ENCODE assay signal across 7 cellular contexts in genomic region chr2:172084484-172084733, GRCh38. TPM values are rescaled to one million over a fixed set of nuclear protein-coding genes. Genes with fewer than 3 reads are reported as not detected.
DNase-seq lines count a peak whose midpoint lies in the region; ATAC-seq and TF ChIP-seq lines count a peak whose summit lies in the region.

No MANE protein-coding gene starts in this region.

- no peaks in the 10 kb centered on the region for H3K27me3 Mint-ChIP-seq in osteocyte (ENCODE audit: unreplicated experiment)

- H3K27ac Mint-ChIP-seq in osteocyte (ENCODE audit: unreplicated experiment) = peak overlapping the region; percentile 100

- H3K27me3 ChIP-seq in IMR-90 (ENCODE audit: control insufficient read depth, insufficient read depth, low read length) (peaks cover 81% of the 10 kb centered on the region), mammary epithelial cell (ENCODE audit: insufficient read depth, low read length) (peaks cover 18% of the 10 kb centered on the region)

- H3K23ac ChIP-seq in IMR-90 (ENCODE audit: low read depth, low read length) = no peak overlapping the region

- BruUV-seq in IMR-90 (replicated peaks; lab: Mats Ljungman, UMichigan) (no TSS peak), mammary epithelial cell (replicated peaks; lab: Mats Ljungman, UMichigan) (no TSS peak)

- H3K4me2 ChIP-seq in IMR-90 (ENCODE audit: low read depth, low read length) (peak overlapping the region; percentile 73), mammary epithelial cell (ENCODE audit: insufficient read depth, low read depth, low read length) (peak overlapping the region; percentile 94)

- no peak overlapping the region for H4K5ac ChIP-seq in IMR-90 (ENCODE audit: low read depth, low read length)

- no CpG with 5 or more reads among the region's 15 CpGs for WGBS in IMR-90 (ENCODE audit: extremely low coverage in 2 of 2, insufficient read length in 1 of 2), 2 experiments
- no CpG with 5 or more reads among the region's 15 CpGs for WGBS in mammary epithelial cell (ENCODE audit: low coverage, missing lambda C conversion rate)

- H2AFZ ChIP-seq in IMR-90 (replicated peaks; ENCODE audit: low read length, poor library complexity) (peak overlapping the region; percentile 89), mammary epithelial cell (ENCODE audit: low read depth, low read length) (peak overlapping the region; percentile 91)

- no peak overlapping the region for H4K91ac ChIP-seq in IMR-90 (ENCODE audit: insufficient read depth, low read depth, low read length)

- H2BK20ac ChIP-seq in IMR-90 (ENCODE audit: low read depth, low read length) = no peak overlapping the region

- ATAC-seq in GM19023 (IDR thresholded peaks at IDR 0.05; ENCODE audit: unreplicated experiment) (peak; percentile 6), IMR-90 (ENCODE audit: low read depth) (no peak), GM18519 (IDR thresholded peaks at IDR 0.05; ENCODE audit: low FRiP score, unreplicated experiment) (no peak)

- POLR2A ChIA-PET in IMR-90 (lab: Charles Lee; ENCODE audit: unreplicated experiment) = interaction anchor here (0.5 kb wide), 1 partner anchor 38 kb away, joined by 11 read pairs; no protein-coding TSS in a partner anchor

- peaks cover 39% of the 10 kb centered on the region for H3K4me1 Mint-ChIP-seq in osteocyte (ENCODE audit: unreplicated experiment)

- no peaks in the 10 kb centered on the region for H3K9me3 Mint-ChIP-seq in osteocyte (ENCODE audit: unreplicated experiment)

- H3K56ac ChIP-seq in IMR-90 (ENCODE audit: extremely low read depth, insufficient read depth, low read length) = no peak overlapping the region

- intact Hi-C loops in IMR-90 (cut with micrococcal nuclease) = loop anchor here (5.0 kb wide), 1 partner anchor 47 kb away; no protein-coding TSS in a partner anchor
- intact Hi-C loops in mammary epithelial cell (cut with micrococcal nuclease) = no loop called here

- in situ Hi-C loops in IMR-90 (cut with MboI; ENCODE audit: low sequenced_read_pairs) = no loop called here
- in situ Hi-C loops in mammary epithelial cell (cut with MboI; ENCODE audit: low sequenced_read_pairs in 2 of 2) = no loop called here

- no peak overlapping the region for H3K14ac ChIP-seq in IMR-90 (replicated peaks; ENCODE audit: low read depth, low read length)

- H4K20me1 ChIP-seq in IMR-90 (ENCODE audit: insufficient read depth, low read length) = 0 out of 2 replicates have a peak, but pooled peaks cover 5% of the 10 kb centered on the region
- H4K20me1 ChIP-seq in mammary epithelial cell (ENCODE audit: insufficient read depth, low read length) = no peaks in the 10 kb centered on the region

- no peak for TF ChIP-seq POLR2A in IMR-90 (IDR thresholded peaks at IDR 0.05; ENCODE audit: low read depth, low read length)

- no peak overlapping the region for H2BK5ac ChIP-seq in IMR-90 (ENCODE audit: low read depth, low read length, poor library complexity, severe bottlenecking)

- peak overlapping the region; percentile 99 for H3K4me3 Mint-ChIP-seq in osteocyte (ENCODE audit: unreplicated experiment)

- H3K36me3 ChIP-seq in IMR-90 (ENCODE audit: control insufficient read depth, insufficient read depth, low read length) = no peaks in the 10 kb centered on the region
- no peaks in the 10 kb centered on the region for H3K36me3 ChIP-seq in mammary epithelial cell (ENCODE audit: insufficient read depth, low read length)

- H3K9me3 ChIP-seq in IMR-90 (ENCODE audit: control insufficient read depth, insufficient read depth, low read length) = peaks cover 16% of the 10 kb centered on the region
- no peaks in the 10 kb centered on the region for H3K9me3 ChIP-seq in mammary epithelial cell (replicated peaks; ENCODE audit: insufficient read depth, low read length)

- no peaks in the 10 kb centered on the region for H3K79me2 ChIP-seq in mammary epithelial cell (ENCODE audit: insufficient read depth, low read length)

- dilution Hi-C loops in IMR-90 (cut with HindIII; ENCODE audit: low sequenced_read_pairs, unreplicated experiment) (no loop called here), mammary epithelial cell (cut with HindIII; ENCODE audit: low sequenced_read_pairs) (no loop called here)

- no peak overlapping the region for H3K18ac ChIP-seq in IMR-90 (ENCODE audit: low read depth, low read length)

- H2AK9ac ChIP-seq in IMR-90 (replicated peaks; ENCODE audit: low read depth, low read length, poor library complexity) = peak overlapping the region; percentile 7

- H3K4me3 ChIP-seq in IMR-90 (ENCODE audit: insufficient read depth, low read depth, low read length) (peak overlapping the region; percentile 49), mammary epithelial cell (replicated peaks in 1 of 3; ENCODE audit: insufficient read depth in 1 of 3, low read depth in 2 of 3, low read length in 3 of 3) (peak overlapping the region; percentile 49 to 65 (median 55))

- no peak overlapping the region for H2AK5ac ChIP-seq in IMR-90 (ENCODE audit: low read depth, low read length)

- no peak overlapping the region; the same call in 1 of the 2 replicates for H3K4ac ChIP-seq in IMR-90 (ENCODE audit: low read depth, low read length)

- H2BK15ac ChIP-seq in IMR-90 (ENCODE audit: low read depth, low read length) = no peak overlapping the region

- H4K8ac ChIP-seq in IMR-90 (ENCODE audit: low read depth in 2 of 2, low read length in 2 of 2) = 0 out of 4 replicates have a peak overlapping the region, but pooled peaks of 1 of the 2 experiments have one; percentile 13

- TF ChIP-seq CTCF in IMR-90 (conservative IDR thresholded peaks at IDR 0.05; ENCODE audit: low read depth, low read length) = no peak
- TF ChIP-seq CTCF in mammary epithelial cell (conservative IDR thresholded peaks at IDR 0.05 in 1 of 2, IDR thresholded peaks at IDR 0.05 in 1 of 2; ENCODE audit: extremely low read depth in 1 of 2, insufficient read depth in 1 of 2, low read depth in 1 of 2, low read length in 2 of 2) = no peak
- TF ChIP-seq CTCF in osteocyte (IDR thresholded peaks at IDR 0.05) = no peak

- DNase-seq in IMR-90 (no peak), mammary epithelial cell (no peak), osteocyte (ENCODE audit: extremely low spot score, unreplicated experiment) (no peak), retina (no peak)
- no peak for DNase-seq in activated effector memory CD4-positive, alpha-beta T cell treated with anti-CD3 and anti-CD28 coated beads, Interleukin-2, amount 50 U/mL, for 16 hours

- no peak overlapping the region; the same call in 1 of the 2 replicates for H3K27ac ChIP-seq in IMR-90 (ENCODE audit: insufficient read depth, low read length)
- no peak overlapping the region for H3K27ac ChIP-seq in mammary epithelial cell (ENCODE audit: insufficient read depth, low read depth, low read length)

- TF ChIP-seq RAD21 in IMR-90 (IDR thresholded peaks at IDR 0.05; ENCODE audit: low read length) = no peak

- H3K4me1 ChIP-seq in IMR-90 (ENCODE audit: control insufficient read depth, insufficient read depth, low read length) (no peaks in the 10 kb centered on the region; the same call in 1 of the 2 replicates), mammary epithelial cell (ENCODE audit: insufficient read depth, low read length) (peaks cover 14% of the 10 kb centered on the region)

- H3K9ac ChIP-seq in IMR-90 (ENCODE audit: low read depth, low read length) (no peak overlapping the region), mammary epithelial cell (ENCODE audit: insufficient read depth, low read length) (no peak overlapping the region)

- CTCF ChIA-PET in IMR-90 (lab: Yijun Ruan, JAX) (no interaction called here), mammary epithelial cell (lab: Charles Lee; ENCODE audit: low non-redundant PET) (no interaction called here)

- no peaks in the 10 kb centered on the region for H3K79me1 ChIP-seq in IMR-90 (ENCODE audit: low read depth in 1 of 2, low read length in 2 of 2)

- no peak overlapping the region for H2BK120ac ChIP-seq in IMR-90 (ENCODE audit: low read depth, low read length)

- no peaks in the 10 kb centered on the region for H3K9me1 ChIP-seq in IMR-90 (ENCODE audit: insufficient read depth, low read length)

- H3K36me3 Mint-ChIP-seq in osteocyte (ENCODE audit: unreplicated experiment) = peaks cover 23% of the 10 kb centered on the region

TF ChIP-seq in IMR-90, 13 proteins besides CTCF, POLR2A, EP300 and RAD21:
- peak; percentile 47; the same call in 1 of the 2 replicates for TF ChIP-seq MAZ (IDR thresholded peaks at IDR 0.05; ENCODE audit: borderline replicate concordance, low read depth, low read length)
- no peak for TF ChIP-seq MAFK (IDR thresholded peaks at IDR 0.05; ENCODE audit: low read depth, low read length)

RNA-seq across cellular contexts. Expression of gene DLX1, which starts 0.9 kb away (rescaled TPM):
- total RNA-seq in IMR-90 (2012; rRNA removed) (0.36 and 1.1 TPM in 2 replicates), mammary epithelial cell (1 to 10 TPM in 1 of 2 donors, under 1 TPM in 1; 0.17 to 3.3 TPM), osteocyte (25.2 and 29.7 TPM in 2 replicates)
- polyA plus RNA-seq in IMR-90 (2012; rRNA removed) (2.1 and 2.2 TPM in 2 replicates), mammary epithelial cell (0.52 TPM)
- 0.97 and 1.3 TPM in 2 replicates for polyA plus RNA-seq in IMR-90 (2012; cell fraction: cytosol; rRNA removed)
- polyA plus RNA-seq in IMR-90 (2012; cell fraction: nucleus; rRNA removed; ENCODE audit: low replicate concordance) = 3.7 and 5.4 TPM in 2 replicates
- 3.3 TPM for polyA minus RNA-seq in mammary epithelial cell

RNA-seq across cellular contexts. Expression of gene DLX2, which starts 18.3 kb away (rescaled TPM):
- not detected in 2 replicates for total RNA-seq in IMR-90 (2012; rRNA removed)
- 0.38 and 0.44 TPM in 2 replicates for polyA plus RNA-seq in IMR-90 (2012; rRNA removed)
- polyA plus RNA-seq in IMR-90 (2012; cell fraction: cytosol; rRNA removed) = 0.55 and 0.60 TPM in 2 replicates
- 1.1 and 1.2 TPM in 2 replicates for polyA plus RNA-seq in IMR-90 (2012; cell fraction: nucleus; rRNA removed; ENCODE audit: low replicate concordance)
- 1 to 10 TPM in 1 of 2 donors, under 1 TPM in 1; under 0.01 to 9.9 TPM for total RNA-seq in mammary epithelial cell
- 0.16 TPM for polyA plus RNA-seq in mammary epithelial cell
- polyA minus RNA-seq in mammary epithelial cell = 0.31 TPM
- total RNA-seq in osteocyte = 17.4 and 17.6 TPM in 2 replicates
